Comparison of ENCODE assay signal across 31 cellular contexts in genomic region chr20:8545212-8545611, GRCh38.
DNase-seq lines count a peak whose midpoint lies in the region; ATAC-seq and TF ChIP-seq lines count a peak whose summit lies in the region.
"Had no signal": no experiment of that assay in that cellular context is flagged by ENCODE, and none has a peak within 500 bp of the region (broad histone marks: within the 10 kb centered on the region; RNA-seq: fewer than 3 reads in every experiment).

No MANE protein-coding gene starts in this region.

- no peaks in the 10 kb centered on the region for H3K9me2 ChIP-seq in PC-3 (replicated peaks; ENCODE audit: low read length)

- H3K4me1 ChIP-seq in PC-3 (ENCODE audit: insufficient read depth, low read length) = no peaks in the 10 kb centered on the region
- H3K4me1 ChIP-seq: foreskin keratinocyte, Peyer's patch had no signal

- no peak overlapping the region for H3K4me2 ChIP-seq in PC-3 (ENCODE audit: low read length)

- CTCF ChIA-PET in PC-3 (lab: Charles Lee) = no interaction called here

- DNase-seq in Right ventricle myocardium inferior (ENCODE audit: missing footprints) (no peak), Right ventricle myocardium superior (no peak), PC-3 (peak; percentile 31), fibroblast of mammary gland (ENCODE audit: low read depth) (peak; percentile 88), NOMO-1 treated with dmso at 0.1 percent for 144 hours (lab: John Stamatoyannopoulos, UW; ENCODE audit: unreplicated experiment) (no peak), cerebellar nuclear complex (lab: John Stamatoyannopoulos, UW) (no peak), left lobe of liver (ENCODE audit: low spot score) (no peak)
- DNase-seq: 8988T; activated CD4-positive, alpha-beta T cell treated with anti-CD3 and anti-CD28 coated beads for 48 hours; activated naive CD4-positive, alpha-beta T cell treated with Interleukin-2 at 50 U/mL for 16 hours; activated T-cell treated with anti-CD3 and anti-CD28 coated beads, Interleukin-2, amount 50 U/mL, for 48 hours; BE2C; caudate nucleus; foreskin keratinocyte; heart right ventricle; KBM-7; naive thymus-derived CD8-positive, alpha-beta T cell; NCI-H2171 treated with DMSO at 0.1 percent for 48 hours; NCI-H524; ovary; Peyer's patch; stimulated activated CD4-positive, alpha-beta T cell treated with anti-CD3 and anti-CD28 coated beads, Interleukin-12 subunit alpha, Interleukin-12 subunit beta, amount 100 ng/mL, for 4 hours; stimulated activated CD4-positive, alpha-beta T cell treated with anti-CD3 and anti-CD28 coated beads, Interleukin-4, amount 100 ng/mL, for 24 hours; stimulated activated naive CD4-positive, alpha-beta T cell; T-helper 2 cell had no signal

- H4K20me1 ChIP-seq in PC-3 (ENCODE audit: low read length) = no peaks in the 10 kb centered on the region

- H3K9ac ChIP-seq in PC-3 (ENCODE audit: low read length) = no peak overlapping the region

- no peaks in the 10 kb centered on the region for H3K79me2 ChIP-seq in PC-3 (ENCODE audit: low read length)

- POLR2A ChIA-PET in PC-3 (lab: Charles Lee; ENCODE audit: unreplicated experiment) = no interaction called here

- no peak overlapping the region for H3K27ac ChIP-seq in PC-3 (ENCODE audit: low read length)
- H3K27ac ChIP-seq: foreskin keratinocyte, heart right ventricle, ovary, Peyer's patch, right atrium auricular region, SK-N-MC, tibial nerve had no signal

- no peak for TF ChIP-seq CTCF in PC-3 (conservative IDR thresholded peaks at IDR 0.05; ENCODE audit: low read depth, low read length)
- no peak for TF ChIP-seq CTCF in fibroblast of mammary gland (conservative IDR thresholded peaks at IDR 0.05; ENCODE audit: control insufficient read depth, insufficient read depth, low read depth, low read length)

- no peak overlapping the region for H2AFZ ChIP-seq in PC-3 (ENCODE audit: low read length)

- no peaks in the 10 kb centered on the region for H3K36me3 ChIP-seq in PC-3 (ENCODE audit: low read depth, low read length)
- H3K36me3 ChIP-seq: BE2C, heart right ventricle, ovary, Peyer's patch, right atrium auricular region, tibial nerve had no signal

- no peak overlapping the region for H3K4me3 ChIP-seq in PC-3 (ENCODE audit: low read length)
- H3K4me3 ChIP-seq in fibroblast of mammary gland (ENCODE audit: control insufficient read depth, low read depth, low read length) = no peak overlapping the region
- H3K4me3 ChIP-seq: dorsolateral prefrontal cortex, GM12878, heart right ventricle, ovary, Peyer's patch, right atrium auricular region, SK-N-MC, tibial nerve had no signal

- H3K27me3 ChIP-seq in PC-3 (ENCODE audit: low read length) = peaks cover 56% of the 10 kb centered on the region
- H3K27me3 ChIP-seq: BE2C, dorsolateral prefrontal cortex, foreskin keratinocyte, heart right ventricle, ovary, Peyer's patch, right atrium auricular region, tibial nerve had no signal

- no peaks in the 10 kb centered on the region for H3K9me3 ChIP-seq in PC-3 (ENCODE audit: low read length)
- H3K9me3 ChIP-seq: BE2C, heart right ventricle, ovary, Peyer's patch, right atrium auricular region, tibial nerve had no signal

- no peaks in the 10 kb centered on the region for H3F3A ChIP-seq in PC-3 (ENCODE audit: low read length, unreplicated experiment)

- ATAC-seq in Right ventricle myocardium inferior = peak; percentile 37
- ATAC-seq in Right ventricle myocardium superior (ENCODE audit: poor library complexity) = no peak
- ATAC-seq in PC-3 = peak; percentile 46
- ATAC-seq in HG02884 (IDR thresholded peaks at IDR 0.05; ENCODE audit: unreplicated experiment) = no peak
- ATAC-seq in left lobe of liver = no peak
- ATAC-seq: foreskin keratinocyte; GM12878; naive thymus-derived CD8-positive, alpha-beta T cell had no signal

- BruUV-seq in PC-3 (replicated peaks; lab: Mats Ljungman, UMichigan) = no TSS peak

- intact Hi-C loops in Right ventricle myocardium inferior (cut with DNase I) (loop anchor here (5.0 kb wide), 1 partner anchor 122 kb away; no protein-coding TSS in a partner anchor), Right ventricle myocardium superior (cut with DNase I) (no loop called here), PC-3 (cut with micrococcal nuclease) (no loop called here)

Comparison
In these comparisons a context has a peak if more than half of its experiments do, and no peak if none do; other contexts are left out.
1. ATAC-seq: peak in Right ventricle myocardium inferior (single experiment) and PC-3 (single experiment); none in Right ventricle myocardium superior (single experiment), HG02884 (single experiment) and left lobe of liver (single experiment).
2. DNase-seq: peak in PC-3 (single experiment) and fibroblast of mammary gland (single experiment); none in Right ventricle myocardium inferior (single experiment), Right ventricle myocardium superior (single experiment), NOMO-1 treated with dmso at 0.1 percent for 144 hours (single experiment), cerebellar nuclear complex (0 of 2) and left lobe of liver (single experiment).